ENCODE assay signal across 6 cellular contexts in genomic region chr19:17246681-17247425, GRCh38. TPM values are rescaled to one million over a fixed set of nuclear protein-coding genes. Genes with fewer than 3 reads are reported as not detected.
DNase-seq lines count a peak whose midpoint lies in the region; ATAC-seq, FAIRE-seq and TF ChIP-seq lines count a peak whose summit lies in the region.

No MANE protein-coding gene starts in this region.

- H3K9me3 ChIP-seq in HEK293 (ENCODE audit: control insufficient read depth, insufficient read depth, low read depth, low read length): no peaks in the 10 kb centered on the region
- H3K9me3 ChIP-seq in liver (ENCODE audit: control insufficient read depth in 4 of 4, low read length in 3 of 4): no peaks in the 10 kb centered on the region

- H3K36me3 ChIP-seq in HEK293 (ENCODE audit: control insufficient read depth in 2 of 2, insufficient read depth in 1 of 2, low read length in 2 of 2) (no peaks in the 10 kb centered on the region), liver (ENCODE audit: control insufficient read depth in 4 of 4, insufficient read depth in 3 of 4, low read depth in 1 of 4, low read length in 3 of 4) (no peaks in the 10 kb centered on the region)

- TF ChIP-seq CTCF in HEK293 (tag by site-specific recombination; IDR thresholded peaks at IDR 0.05): no peak
- no peak for TF ChIP-seq CTCF in WTC11 (IDR thresholded peaks at IDR 0.05)
- peak; percentile 3 for TF ChIP-seq CTCF in liver (IDR thresholded peaks at IDR 0.05; ENCODE audit: low read depth, low read length, missing input control)

- H3K4me1 Mint-ChIP-seq in WTC11: peaks cover 44% of the 10 kb centered on the region

- no peaks in the 10 kb centered on the region for H3K27me3 ChIP-seq in liver (ENCODE audit: control insufficient read depth in 4 of 4, insufficient read depth in 4 of 4, low read length in 3 of 4)

- H3K27ac ChIP-seq in HEK293 (ENCODE audit: extremely low read depth, low read depth, low read length) (peak overlapping the region; percentile 79; the same call in 1 of the 2 replicates), liver (ENCODE audit: low read depth in 1 of 2, low read length in 2 of 2) (peak overlapping the region; percentile 84 to 91)

- peak overlapping the region; percentile 96 for H3K27ac Mint-ChIP-seq in WTC11

- no peak for FAIRE-seq in GM12892 (lab: Jason Lieb, UNC)

- peak overlapping the region; percentile 79 for H3K4me3 Mint-ChIP-seq in WTC11

- DNase-seq in WTC11 (ENCODE audit: low spot score): no peak
- DNase-seq in NCI-H446 (lab: John Stamatoyannopoulos, UW): no peak
- no peak for DNase-seq in GM12892 (ENCODE audit: insufficient read length)

- 8% methylated on average over 21 of the region's 21 CpGs for WGBS in liver

- H3K4me1 ChIP-seq in HEK293 (ENCODE audit: control insufficient read depth, insufficient read depth, low read length) (peaks cover 10% of the 10 kb centered on the region), liver (ENCODE audit: control insufficient read depth in 4 of 4, insufficient read depth in 4 of 4, low read length in 3 of 4) (peaks cover 10 to 44% (median 37%) of the 10 kb centered on the region in 4 donors)

- H3K36me3 Mint-ChIP-seq in WTC11: peaks cover 4% of the 10 kb centered on the region; the same call in 1 of the 2 replicates

- no peaks in the 10 kb centered on the region for H3K27me3 Mint-ChIP-seq in WTC11 (ENCODE audit: low read depth)

- CTCF ChIA-PET in HEK293 (lab: Yijun Ruan, JAX) (no interaction called here), WTC11 (lab: Charles Lee) (interaction anchor here (3.8 kb wide), 1 partner anchor 13 kb away, joined by 38 read pairs; no protein-coding TSS in a partner anchor)

- H3K4me3 ChIP-seq in HEK293 (ENCODE audit: low read depth, low read length): peak overlapping the region; percentile 45
- H3K4me3 ChIP-seq in liver (ENCODE audit: low read depth in 1 of 3, low read length in 3 of 3): peak overlapping the region; percentile 32 to 75 (median 64)

- no peak overlapping the region for H3K9ac ChIP-seq in liver (ENCODE audit: low read depth in 1 of 2, low read length in 2 of 2)

- no peaks in the 10 kb centered on the region for H3K9me3 Mint-ChIP-seq in WTC11

- no peak for ATAC-seq in WTC11
- ATAC-seq in GM19324 (IDR thresholded peaks at IDR 0.05; ENCODE audit: low FRiP score, unreplicated experiment): no peak

- TF ChIP-seq POLR2A in GM12892 (IDR thresholded peaks at IDR 0.05; ENCODE audit: low read depth, low read length): no peak

- TF ChIP-seq RAD21 in liver (IDR thresholded peaks at IDR 0.05): no peak

- POLR2A ChIA-PET in HEK293 (lab: Yijun Ruan, JAX): no interaction called here
- POLR2A ChIA-PET in WTC11 (lab: Charles Lee): no interaction called here

TF ChIP-seq in HEK293, 187 proteins besides CTCF, POLR2A, EP300 and RAD21 (continues in another document):
- TF ChIP-seq EGR2 (tag by site-specific recombination; IDR thresholded peaks at IDR 0.05; ENCODE audit: low read depth): peak; percentile 73; the same call in 1 of the 2 replicates
- TF ChIP-seq ZFHX2 (tag by site-specific recombination; conservative IDR thresholded peaks at IDR 0.05): peak; percentile 83
- TF ChIP-seq ZNF692 (tag by site-specific recombination; IDR thresholded peaks at IDR 0.05): 0 out of 2 replicates have a peak, but pooled peaks have one; percentile 7
- TF ChIP-seq ZNF792 (tag by site-specific recombination; IDR thresholded peaks at IDR 0.05): peak; percentile 78; the same call in 1 of the 2 replicates

TF ChIP-seq in WTC11, 78 proteins besides CTCF, POLR2A, EP300 and RAD21 (continues in another document):
- 0 out of 2 replicates have a peak, but pooled peaks have one; percentile 16 for TF ChIP-seq HMGXB4 (CRISPR knock-in tag; IDR thresholded peaks at IDR 0.05)
- TF ChIP-seq PREB (CRISPR knock-in tag; IDR thresholded peaks at IDR 0.05; ENCODE audit: borderline replicate concordance): no peak
- peak; percentile 81 for TF ChIP-seq GTF2I (CRISPR knock-in tag; conservative IDR thresholded peaks at IDR 0.05)
- no peak for TF ChIP-seq ZNF263 (CRISPR knock-in tag; IDR thresholded peaks at IDR 0.05; ENCODE audit: low read depth)
- TF ChIP-seq NR3C1 (CRISPR knock-in tag; conservative IDR thresholded peaks at IDR 0.05; ENCODE audit: low read depth): no peak
- no peak for TF ChIP-seq SOX15 (CRISPR knock-in tag; IDR thresholded peaks at IDR 0.05)

TF ChIP-seq in liver, 16 proteins besides CTCF, POLR2A, EP300 and RAD21:
- TF ChIP-seq JUND (IDR thresholded peaks at IDR 0.05): no peak
- TF ChIP-seq SP1 (IDR thresholded peaks at IDR 0.05): peak; percentile 69
- TF ChIP-seq GABPA (IDR thresholded peaks at IDR 0.05 in 1 of 2, conservative IDR thresholded peaks at IDR 0.05 in 1 of 2): no peak
- no peak for TF ChIP-seq FOXA2 (IDR thresholded peaks at IDR 0.05)
- no peak for TF ChIP-seq MAX (IDR thresholded peaks at IDR 0.05)
- TF ChIP-seq HNF4G (IDR thresholded peaks at IDR 0.05): no peak
- TF ChIP-seq FOXA1 (IDR thresholded peaks at IDR 0.05): no peak
- TF ChIP-seq TAF1 (conservative IDR thresholded peaks at IDR 0.05): no peak
- peak; percentile 72 for TF ChIP-seq NR2F2 (IDR thresholded peaks at IDR 0.05)
- TF ChIP-seq YY1 (IDR thresholded peaks at IDR 0.05): no peak
- no peak for TF ChIP-seq REST (IDR thresholded peaks at IDR 0.05)
- TF ChIP-seq ZBTB33 (IDR thresholded peaks at IDR 0.05): no peak
- TF ChIP-seq ATF3 (IDR thresholded peaks at IDR 0.05): no peak
- TF ChIP-seq RXRA (IDR thresholded peaks at IDR 0.05): peak; percentile 49 to 67
- TF ChIP-seq HNF4A (conservative IDR thresholded peaks at IDR 0.05): peak in 1 of 2 donors; percentile 45
- no peak for TF ChIP-seq EGR1 (IDR thresholded peaks at IDR 0.05; ENCODE audit: low read depth in 2 of 2)
TF ChIP-seq in liver: peak in this region for 4.

RNA-seq across cellular contexts. Expression of gene NR2F6, which starts 1.1 kb away (rescaled TPM):
- total RNA-seq in WTC11 (2021) (144 to 149 TPM (median 145 TPM) in 3 replicates), liver (10 to 100 TPM; 52.2 to 86.1 TPM)
- 10 to 100 TPM; 30.5 to 53.1 TPM for polyA plus RNA-seq in liver
- 2.3 TPM for polyA plus RNA-seq in GM12892 (2012; ENCODE audit: missing spikeins)

RNA-seq across cellular contexts. Expression of gene USHBP1, which starts 17.7 kb away (rescaled TPM):
- total RNA-seq in WTC11 (2021) (10.9 to 14.2 TPM (median 12.3 TPM) in 3 replicates), liver (1 to 10 TPM; 2.1 to 2.6 TPM)
- polyA plus RNA-seq in liver: 1 to 10 TPM; 1.2 to 1.6 TPM
- polyA plus RNA-seq in GM12892 (2012; ENCODE audit: missing spikeins): not detected

RNA-seq across cellular contexts. Expression of gene BABAM1, which starts 20.4 kb away (rescaled TPM):
- total RNA-seq in WTC11 (2021) (139 to 147 TPM (median 146 TPM) in 3 replicates), liver (10 to 100 TPM; 29.3 to 47.0 TPM)
- polyA plus RNA-seq in liver: 10 to 100 TPM; 31.3 to 35.7 TPM
- polyA plus RNA-seq in GM12892 (2012; ENCODE audit: missing spikeins): 68.5 TPM

RNA-seq across cellular contexts. Expression of gene OCEL1, which starts 20.8 kb away (rescaled TPM):
- total RNA-seq in WTC11 (2021) (34.0 to 51.6 TPM (median 40.9 TPM) in 3 replicates), liver (10 to 100 TPM in 1 of 2 donors, 1 to 10 TPM in 1; 4.9 to 10.5 TPM)
- 10 to 100 TPM; 31.1 to 32.5 TPM for polyA plus RNA-seq in liver
- polyA plus RNA-seq in GM12892 (2012; ENCODE audit: missing spikeins): 11.2 TPM

RNA-seq across cellular contexts. Expression of gene USE1, which starts 31.7 kb away (rescaled TPM):
- total RNA-seq in WTC11 (2021): 13.9 to 15.4 TPM (median 14.2 TPM) in 3 replicates
- total RNA-seq in liver: 10 to 100 TPM in 1 of 2 donors, 1 to 10 TPM in 1; 9.6 to 13.6 TPM
- polyA plus RNA-seq in liver: 10 to 100 TPM; 22.6 to 27.8 TPM
- 22.8 TPM for polyA plus RNA-seq in GM12892 (2012; ENCODE audit: missing spikeins)
